30 cellular contexts compared by ENCODE assay signal in the genomic region with DNA sequence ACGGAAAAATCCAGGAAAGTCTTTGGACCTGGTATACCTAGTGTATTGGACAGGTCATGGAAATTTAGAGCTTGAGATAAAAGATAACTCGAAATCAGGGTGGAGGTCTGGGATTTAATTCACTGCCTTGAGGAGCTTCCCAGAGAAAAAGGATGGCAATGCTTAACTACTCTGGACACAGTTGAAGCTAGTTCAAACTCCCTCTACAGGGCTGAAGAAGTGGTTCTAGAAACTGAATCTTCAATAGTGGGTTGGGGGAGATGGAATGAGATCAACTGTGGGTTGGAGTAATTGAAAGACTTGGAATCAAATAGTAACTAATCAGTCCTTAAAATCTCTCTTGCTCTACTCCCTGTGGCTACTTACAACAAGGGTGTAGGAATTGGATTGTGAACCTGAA.
"Had no signal": no experiment of that assay in that cellular context is flagged by ENCODE, and none has a peak within 500 bp of the region (broad histone marks: within the 10 kb centered on the region; RNA-seq: fewer than 3 reads in every experiment).

No MANE protein-coding gene starts in this region.

- ATAC-seq: activated CD4-positive, CD25-positive, alpha-beta regulatory T cell treated with anti-CD3 and anti-CD28 coated beads, Interleukin-2, amount 50 U/mL, for 24 hours; activated CD8-positive, alpha-beta T cell treated with anti-CD3 and anti-CD28 coated beads for 36 hours; activated naive CD8-positive, alpha-beta T cell treated with anti-CD3 and anti-CD28 coated beads, Interleukin-2, amount 50 U/mL, for 24 hours; body of pancreas; esophagus mucosa had no signal

- H3K36me3 ChIP-seq: adrenal gland, colonic mucosa had no signal

- H3K27ac ChIP-seq: adrenal gland, body of pancreas, colonic mucosa, VCaP had no signal

- H3K9me3 Mint-ChIP-seq: activated B cell treated with CpG ODN at 0.5 μM for 24 hours; activated CD8-positive, alpha-beta T cell treated with anti-CD3 and anti-CD28 coated beads for 36 hours; activated naive CD4-positive, alpha-beta T cell treated with anti-CD3 and anti-CD28 coated beads for 36 hours; activated naive CD4-positive, alpha-beta T cell treated with anti-CD3 and anti-CD28 coated beads, Interleukin-2, amount 50 U/mL, for 24 hours; activated naive CD8-positive, alpha-beta T cell treated with anti-CD3 and anti-CD28 coated beads for 36 hours; activated naive CD8-positive, alpha-beta T cell treated with anti-CD3 and anti-CD28 coated beads, Interleukin-2, amount 50 U/mL, for 24 hours; activated T-helper 1 cell treated with anti-CD3 and anti-CD28 coated beads, Interleukin-12 subunit alpha, Interleukin-12 subunit beta, Interleukin-2, Interleukin-4 antibody, amounts not matched to agents 30 ng/mL and 10 ng/mL and 1 ng/mL, durations not matched to agents 14 hours and 24 hours and 36 hours; activated T-helper 2 cell treated with anti-CD3 and anti-CD28 coated beads, Interferon-gamma antibody, Interleukin-2, Interleukin-4, amounts not matched to agents 10 μg/mL and 5 μg/mL and 100 μg/mL, durations not matched to agents 14 hours and 24 hours and 36 hours had no signal

- H3K4me3 Mint-ChIP-seq: activated B cell treated with CpG ODN at 0.5 μM for 24 hours; activated CD8-positive, alpha-beta T cell treated with anti-CD3 and anti-CD28 coated beads for 36 hours; activated naive CD4-positive, alpha-beta T cell treated with anti-CD3 and anti-CD28 coated beads for 36 hours; activated naive CD4-positive, alpha-beta T cell treated with anti-CD3 and anti-CD28 coated beads, Interleukin-2, amount 50 U/mL, for 24 hours; activated naive CD8-positive, alpha-beta T cell treated with anti-CD3 and anti-CD28 coated beads for 36 hours; activated naive CD8-positive, alpha-beta T cell treated with anti-CD3 and anti-CD28 coated beads, Interleukin-2, amount 50 U/mL, for 24 hours; activated T-helper 1 cell treated with anti-CD3 and anti-CD28 coated beads, Interleukin-12 subunit alpha, Interleukin-12 subunit beta, Interleukin-2, Interleukin-4 antibody, amounts not matched to agents 30 ng/mL and 10 ng/mL and 1 ng/mL, durations not matched to agents 14 hours and 24 hours and 36 hours had no signal

- FAIRE-seq: frontal cortex had no signal

- H3K4me1 ChIP-seq: adrenal gland, body of pancreas, colonic mucosa had no signal

- H3K27me3 Mint-ChIP-seq: activated naive CD4-positive, alpha-beta T cell treated with anti-CD3 and anti-CD28 coated beads, Interleukin-2, amount 50 U/mL, for 24 hours had no signal

- DNase-seq: activated B cell treated with CpG ODN at 0.5 μM for 24 hours; activated CD4-positive, alpha-beta T cell treated with anti-CD3 and anti-CD28 coated beads for 48 hours; activated CD4-positive, alpha-beta T cell treated with anti-CD3 and anti-CD28 coated beads, Interleukin-2, amount 50 U/mL, for 1 hour; activated CD4-positive, alpha-beta T cell treated with anti-CD3 and anti-CD28 coated beads, Interleukin-2, amount 50 U/mL, for 48 hours; activated CD8-positive, alpha-beta memory T cell treated with anti-CD3 and anti-CD28 coated beads for 24 hours; activated CD8-positive, alpha-beta T cell treated with anti-CD3 and anti-CD28 coated beads for 36 hours; activated effector memory CD4-positive, alpha-beta T cell treated with anti-CD3 and anti-CD28 coated beads, Interleukin-2, amount 50 U/mL, for 16 hours; activated naive CD4-positive, alpha-beta T cell treated with anti-CD3 and anti-CD28 coated beads for 36 hours; activated naive CD8-positive, alpha-beta T cell treated with anti-CD3 and anti-CD28 coated beads for 36 hours; activated naive CD8-positive, alpha-beta T cell treated with anti-CD3 and anti-CD28 coated beads, Interleukin-2, amount 50 U/mL, for 24 hours; activated T-cell treated with anti-CD3 and anti-CD28 coated beads, Interleukin-2, amount 50 U/mL, for 1 hour; activated T-cell treated with anti-CD3 and anti-CD28 coated beads, Interleukin-2, amount 50 U/mL, for 48 hours; adrenal gland; amygdala; aorta; body of pancreas; central memory CD4-positive, alpha-beta T cell; cerebellar nuclear complex; colonic mucosa; effector CD8-positive, alpha-beta T cell; foreskin fibroblast; head of caudate nucleus; T-helper 2 cell had no signal

- H3K27me3 ChIP-seq: adrenal gland, body of pancreas, colonic mucosa had no signal

- H3K27ac Mint-ChIP-seq: activated B cell treated with CpG ODN at 0.5 μM for 24 hours; activated CD8-positive, alpha-beta T cell treated with anti-CD3 and anti-CD28 coated beads for 36 hours; activated naive CD4-positive, alpha-beta T cell treated with anti-CD3 and anti-CD28 coated beads for 36 hours; activated naive CD4-positive, alpha-beta T cell treated with anti-CD3 and anti-CD28 coated beads, Interleukin-2, amount 50 U/mL, for 24 hours; activated naive CD8-positive, alpha-beta T cell treated with anti-CD3 and anti-CD28 coated beads for 36 hours; activated naive CD8-positive, alpha-beta T cell treated with anti-CD3 and anti-CD28 coated beads, Interleukin-2, amount 50 U/mL, for 24 hours; activated T-helper 1 cell treated with anti-CD3 and anti-CD28 coated beads, Interleukin-12 subunit alpha, Interleukin-12 subunit beta, Interleukin-2, Interleukin-4 antibody, amounts not matched to agents 30 ng/mL and 10 ng/mL and 1 ng/mL, durations not matched to agents 14 hours and 24 hours and 36 hours; activated T-helper 2 cell treated with anti-CD3 and anti-CD28 coated beads, Interferon-gamma antibody, Interleukin-2, Interleukin-4, amounts not matched to agents 10 μg/mL and 5 μg/mL and 100 μg/mL, durations not matched to agents 14 hours and 24 hours and 36 hours had no signal

- H3K4me3 ChIP-seq: adrenal gland, body of pancreas, colonic mucosa had no signal

- H3K36me3 Mint-ChIP-seq: activated naive CD4-positive, alpha-beta T cell treated with anti-CD3 and anti-CD28 coated beads, Interleukin-2, amount 50 U/mL, for 24 hours; activated naive CD8-positive, alpha-beta T cell treated with anti-CD3 and anti-CD28 coated beads for 36 hours had no signal

- H3K9me3 ChIP-seq: adrenal gland, body of pancreas, colonic mucosa had no signal

- H3K4me1 Mint-ChIP-seq: activated B cell treated with CpG ODN at 0.5 μM for 24 hours; activated naive CD4-positive, alpha-beta T cell treated with anti-CD3 and anti-CD28 coated beads, Interleukin-2, amount 50 U/mL, for 24 hours; activated naive CD8-positive, alpha-beta T cell treated with anti-CD3 and anti-CD28 coated beads for 36 hours; activated naive CD8-positive, alpha-beta T cell treated with anti-CD3 and anti-CD28 coated beads, Interleukin-2, amount 50 U/mL, for 24 hours had no signal
